17 cellular contexts compared by ENCODE assay signal in the genomic region with DNA sequence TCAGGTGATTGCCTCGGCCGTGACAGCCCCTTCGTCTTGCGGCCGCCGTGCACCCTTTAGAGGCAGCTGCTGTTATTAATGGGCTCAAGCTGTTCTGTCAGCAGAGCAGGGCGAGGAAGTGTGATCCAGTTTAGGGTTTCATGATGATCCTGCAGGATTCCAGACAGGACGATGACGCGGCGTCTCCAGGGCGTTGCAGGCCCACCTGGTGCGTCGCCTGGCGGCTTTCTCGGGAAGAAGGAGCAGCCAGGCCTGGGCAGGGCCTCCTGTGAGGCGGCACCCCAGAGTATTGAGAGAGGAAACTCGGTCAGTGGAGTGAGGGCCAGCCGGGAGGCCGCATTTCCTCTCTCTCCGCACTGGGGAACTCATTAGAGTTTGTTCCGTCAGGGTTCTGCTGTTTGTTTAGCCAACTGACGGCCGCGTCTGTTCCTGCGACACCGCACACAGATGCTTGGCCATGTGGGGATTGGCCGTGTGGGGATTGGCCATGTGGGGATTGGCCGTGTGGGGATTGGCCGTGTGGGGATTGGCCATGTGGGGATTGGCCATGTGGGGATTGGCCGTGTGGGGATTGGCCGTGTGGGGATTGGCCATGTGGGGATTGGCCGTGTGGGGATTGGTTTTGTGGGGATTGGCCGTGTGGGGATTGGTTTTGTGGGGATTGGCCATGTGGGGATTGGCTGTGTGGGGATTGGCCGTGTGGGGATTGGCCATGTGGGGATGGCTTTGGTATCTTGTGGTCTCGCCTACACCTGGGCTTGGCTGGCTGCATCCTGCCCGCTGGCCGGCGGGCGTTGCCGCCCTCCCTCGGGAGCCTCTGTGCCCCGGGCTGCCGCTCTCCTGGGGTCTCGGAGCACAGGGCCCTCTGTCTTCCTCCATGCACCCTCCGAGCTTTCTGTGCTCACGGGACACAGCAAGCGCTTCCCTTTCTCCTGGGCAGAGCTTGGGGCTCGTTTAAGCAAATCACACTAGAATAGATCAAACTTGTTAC.
DNase-seq lines count a peak whose midpoint lies in the region; ATAC-seq and TF ChIP-seq lines count a peak whose summit lies in the region.
"Had no signal": no experiment of that assay in that cellular context is flagged by ENCODE, and none has a peak within 500 bp of the region (broad histone marks: within the 10 kb centered on the region; RNA-seq: fewer than 3 reads in every experiment).

No MANE protein-coding gene starts in this region.

- no peak for ATAC-seq in left lung
- ATAC-seq: stimulated activated naive CD8-positive, alpha-beta T cell treated with anti-CD3 and anti-CD28 coated beads, Interleukin-15, amount 100 ng/mL, for 72 hours; T-cell had no signal

- TF ChIP-seq CTCF in nephron progenitor cell (IDR thresholded peaks at IDR 0.05) (no peak), MM.1S (IDR thresholded peaks at IDR 0.05; ENCODE audit: low read length) (no peak), left lung (IDR thresholded peaks at IDR 0.05) (no peak)

- DNase-seq in DMS153 treated with DMSO at 0.1 percent for 48 hours (lab: John Stamatoyannopoulos, UW; ENCODE audit: unreplicated experiment) (peak; percentile 37), NCI-H1105 treated with DMSO at 0.1 percent for 48 hours (lab: John Stamatoyannopoulos, UW) (peak; percentile 51), dermis blood vessel endothelial cell (peak; percentile 76), nephron progenitor cell (no peak), MM.1S (no peak), trophoblast cell (no peak), left lung (no peak), midbrain (lab: John Stamatoyannopoulos, UW) (no peak)
- DNase-seq: activated B cell treated with CpG ODN at 0.5 μM for 24 hours; anterior cingulate cortex; islet precursor cell; KBM-7; Peyer's patch; stimulated activated naive CD8-positive, alpha-beta T cell treated with anti-CD3 and anti-CD28 coated beads, Interleukin-15, amount 100 ng/mL, for 72 hours; T-cell had no signal

- H4K12ac ChIP-seq in trophoblast cell (ENCODE audit: low read depth, low read length), result no peak overlapping the region

- H3K4me1 ChIP-seq in MM.1S (ENCODE audit: low read length) (no peaks in the 10 kb centered on the region), trophoblast cell (ENCODE audit: control insufficient read depth in 1 of 2, insufficient read depth in 2 of 2, low read length in 2 of 2) (peaks cover 0 to 4% of the 10 kb centered on the region in 2 experiments), left lung (no peaks in the 10 kb centered on the region)
- H3K4me1 ChIP-seq: parathyroid adenoma, Peyer's patch had no signal

- no peaks in the 10 kb centered on the region for H3K9me2 ChIP-seq in MM.1S (replicated peaks; ENCODE audit: insufficient read depth, low read length)

- H3K79me2 ChIP-seq in MM.1S (ENCODE audit: low read length) (no peaks in the 10 kb centered on the region), trophoblast cell (ENCODE audit: control insufficient read depth, insufficient read depth, low read length, poor library complexity) (no peaks in the 10 kb centered on the region)

- H3K4me2 ChIP-seq in MM.1S (ENCODE audit: low read depth, low read length) (no peak overlapping the region), trophoblast cell (ENCODE audit: low read length) (no peak overlapping the region)

- H3K9ac ChIP-seq in MM.1S (ENCODE audit: low read length) (no peak overlapping the region), trophoblast cell (ENCODE audit: low read length) (no peak overlapping the region)
- H3K9ac ChIP-seq: parathyroid adenoma had no signal

- H3K9me3 Mint-ChIP-seq in nephron progenitor cell, result no peaks in the 10 kb centered on the region
- H3K9me3 Mint-ChIP-seq: activated B cell treated with CpG ODN at 0.5 μM for 24 hours; stimulated activated naive CD8-positive, alpha-beta T cell treated with anti-CD3 and anti-CD28 coated beads, Interleukin-15, amount 100 ng/mL, for 72 hours; T-cell had no signal

- no peak overlapping the region for H2BK12ac ChIP-seq in trophoblast cell (ENCODE audit: low read length)

- peaks cover 28% of the 10 kb centered on the region for H3K36me3 Mint-ChIP-seq in nephron progenitor cell (ENCODE audit: low read depth)

- H3K36me3 ChIP-seq in MM.1S (replicated peaks; ENCODE audit: insufficient read depth, low read length) (no peaks in the 10 kb centered on the region), trophoblast cell (ENCODE audit: control insufficient read depth in 1 of 2, insufficient read depth in 2 of 2, low read length in 2 of 2) (peaks cover 12 to 18% of the 10 kb centered on the region in 2 experiments), left lung (peaks cover 0 to 39% of the 10 kb centered on the region in 2 donors)

- no peaks in the 10 kb centered on the region for H3F3A ChIP-seq in MM.1S (ENCODE audit: insufficient read depth, low read length)

- no peak overlapping the region for H4K91ac ChIP-seq in trophoblast cell (ENCODE audit: low read depth, low read length)

- H3K18ac ChIP-seq in trophoblast cell (ENCODE audit: low read length), result no peak overlapping the region

- H3K27me3 ChIP-seq in MM.1S (replicated peaks; ENCODE audit: insufficient read depth, low read length) (no peaks in the 10 kb centered on the region), trophoblast cell (ENCODE audit: insufficient read depth, low read length) (no peaks in the 10 kb centered on the region), left lung (no peaks in the 10 kb centered on the region)
- H3K27me3 ChIP-seq: Peyer's patch had no signal

- H2BK120ac ChIP-seq in trophoblast cell (ENCODE audit: insufficient read depth, low read length, poor library complexity), result no peak overlapping the region

- intact Hi-C loops in left lung (cut with DNase I), result no loop called here

- H2AFZ ChIP-seq in MM.1S (ENCODE audit: low read length), result no peak overlapping the region
- no peak overlapping the region for H2AFZ ChIP-seq in trophoblast cell (ENCODE audit: insufficient read depth, low read length, poor library complexity)
- H2AFZ ChIP-seq: parathyroid adenoma had no signal

- H3K9me3 ChIP-seq in MM.1S (replicated peaks; ENCODE audit: insufficient read depth, low read length), result no peaks in the 10 kb centered on the region
- H3K9me3 ChIP-seq in trophoblast cell (ENCODE audit: insufficient read depth, low read depth, low read length), result peaks cover 10% of the 10 kb centered on the region
- H3K9me3 ChIP-seq in left lung, result no peaks in the 10 kb centered on the region
- H3K9me3 ChIP-seq: Peyer's patch had no signal

- no peak overlapping the region for H3K27ac ChIP-seq in MM.1S (ENCODE audit: low read length)
- no peak overlapping the region for H3K27ac ChIP-seq in trophoblast cell (ENCODE audit: low read depth, low read length)
- H3K27ac ChIP-seq in left lung, result no peak overlapping the region
- H3K27ac ChIP-seq: coronary artery, parathyroid adenoma, Peyer's patch had no signal

- H3K4me3 ChIP-seq in MM.1S (ENCODE audit: low read length), result no peak overlapping the region
- H3K4me3 ChIP-seq in trophoblast cell (ENCODE audit: low read depth, low read length), result no peak overlapping the region
- H3K4me3 ChIP-seq in left lung, result no peak overlapping the region
- H3K4me3 ChIP-seq: coronary artery, Peyer's patch had no signal

- H3K4ac ChIP-seq in trophoblast cell (ENCODE audit: low read depth, low read length), result no peak overlapping the region

- H3K4me3 Mint-ChIP-seq in nephron progenitor cell, result peak overlapping the region; percentile 66
- H3K4me3 Mint-ChIP-seq: activated B cell treated with CpG ODN at 0.5 μM for 24 hours; stimulated activated naive CD8-positive, alpha-beta T cell treated with anti-CD3 and anti-CD28 coated beads, Interleukin-15, amount 100 ng/mL, for 72 hours; T-cell had no signal

- peaks cover 16% of the 10 kb centered on the region for H3K27me3 Mint-ChIP-seq in nephron progenitor cell (ENCODE audit: low read depth, poor library complexity)
- H3K27me3 Mint-ChIP-seq: activated B cell treated with CpG ODN at 0.5 μM for 24 hours; stimulated activated naive CD8-positive, alpha-beta T cell treated with anti-CD3 and anti-CD28 coated beads, Interleukin-15, amount 100 ng/mL, for 72 hours; T-cell had no signal

- no CpG with 5 or more reads among the region's 49 CpGs for WGBS in trophoblast cell (ENCODE audit: extremely low coverage, insufficient coverage, insufficient read length)

- no peak overlapping the region for H4K8ac ChIP-seq in trophoblast cell (ENCODE audit: low read depth, low read length)

- no peaks in the 10 kb centered on the region for H3K79me1 ChIP-seq in trophoblast cell (ENCODE audit: low read length)

- H3K23ac ChIP-seq in trophoblast cell (ENCODE audit: low read length), result no peak overlapping the region

- H3K14ac ChIP-seq in trophoblast cell (ENCODE audit: low read length), result no peak overlapping the region

- peaks cover 26% of the 10 kb centered on the region for H3K4me1 Mint-ChIP-seq in nephron progenitor cell
- H3K4me1 Mint-ChIP-seq: activated B cell treated with CpG ODN at 0.5 μM for 24 hours; stimulated activated naive CD8-positive, alpha-beta T cell treated with anti-CD3 and anti-CD28 coated beads, Interleukin-15, amount 100 ng/mL, for 72 hours; T-cell had no signal

- no peaks in the 10 kb centered on the region for H4K20me1 ChIP-seq in MM.1S (ENCODE audit: insufficient read depth, low read length)

- H3K27ac Mint-ChIP-seq in nephron progenitor cell, result peak overlapping the region; percentile 94
- H3K27ac Mint-ChIP-seq: activated B cell treated with CpG ODN at 0.5 μM for 24 hours; stimulated activated naive CD8-positive, alpha-beta T cell treated with anti-CD3 and anti-CD28 coated beads, Interleukin-15, amount 100 ng/mL, for 72 hours; T-cell had no signal

- no peak overlapping the region for H2AK5ac ChIP-seq in trophoblast cell (ENCODE audit: low read length)

- no peak overlapping the region for H2BK5ac ChIP-seq in trophoblast cell (ENCODE audit: low read depth, low read length, poor library complexity)

Comparison
In these comparisons a context has a peak if more than half of its experiments do, and no peak if none do; other contexts are left out.
1. DNase-seq: peak in DMS153 treated with DMSO at 0.1 percent for 48 hours (single experiment), NCI-H1105 treated with DMSO at 0.1 percent for 48 hours (single experiment) and dermis blood vessel endothelial cell (single experiment); none in nephron progenitor cell (single experiment), MM.1S (single experiment), trophoblast cell (0 of 2), left lung (0 of 2) and midbrain (single experiment).